In genomic region chr4:181364504-181364903, GRCh38 we compare ENCODE assay signal across 16 cellular contexts.
DNase-seq lines count a peak whose midpoint lies in the region; ATAC-seq, FAIRE-seq and TF ChIP-seq lines count a peak whose summit lies in the region.
"Had no signal": no experiment of that assay in that cellular context is flagged by ENCODE, and none has a peak within 500 bp of the region (broad histone marks: within the 10 kb centered on the region; RNA-seq: fewer than 3 reads in every experiment).

No MANE protein-coding gene starts in this region.

- no peaks in the 10 kb centered on the region for H3K9me2 ChIP-seq in MM.1S (replicated peaks; ENCODE audit: insufficient read depth, low read length)

- no peaks in the 10 kb centered on the region for H3K9me3 ChIP-seq in MM.1S (replicated peaks; ENCODE audit: insufficient read depth, low read length)
- H3K9me3 ChIP-seq: HAP-1, Peyer's patch had no signal

- no peak overlapping the region for H3K4me3 ChIP-seq in MM.1S (ENCODE audit: low read length)
- H3K4me3 ChIP-seq: HAP-1, Peyer's patch had no signal

- no peaks in the 10 kb centered on the region for H3K36me3 ChIP-seq in MM.1S (replicated peaks; ENCODE audit: insufficient read depth, low read length)
- H3K36me3 ChIP-seq: HAP-1, Peyer's patch had no signal

- no peaks in the 10 kb centered on the region for H3K79me2 ChIP-seq in MM.1S (ENCODE audit: low read length)

- no peaks in the 10 kb centered on the region for H4K20me1 ChIP-seq in MM.1S (ENCODE audit: insufficient read depth, low read length)

- H2AFZ ChIP-seq in MM.1S (ENCODE audit: low read length), result no peak overlapping the region

- no peak for FAIRE-seq in urothelium cell line (lab: Jason Lieb, UNC)
- FAIRE-seq: D721Med had no signal

- H3F3A ChIP-seq in MM.1S (ENCODE audit: insufficient read depth, low read length), result no peaks in the 10 kb centered on the region

- no peak for TF ChIP-seq CTCF in MM.1S (IDR thresholded peaks at IDR 0.05; ENCODE audit: low read length)

- no peak overlapping the region for H3K4me2 ChIP-seq in MM.1S (ENCODE audit: low read depth, low read length)

- no peaks in the 10 kb centered on the region for H3K27me3 ChIP-seq in MM.1S (replicated peaks; ENCODE audit: insufficient read depth, low read length)
- H3K27me3 ChIP-seq: Peyer's patch had no signal

- H3K4me1 ChIP-seq in MM.1S (ENCODE audit: low read length), result no peaks in the 10 kb centered on the region
- H3K4me1 ChIP-seq: Peyer's patch had no signal

- peak; percentile 29 for DNase-seq in EL
- DNase-seq in NCI-H69 (lab: John Stamatoyannopoulos, UW), result peak; percentile 60
- peak; percentile 15 for DNase-seq in dedifferentiated amniotic fluid mesenchymal stem cell (ENCODE audit: extremely low spot score)
- DNase-seq in urothelium cell line (ENCODE audit: low spot score), result peak; percentile 7
- no peak for DNase-seq in MM.1S
- DNase-seq in HK-2 (ENCODE audit: unreplicated experiment), result no peak
- DNase-seq: CD8-positive, alpha-beta memory T cell; NCI-H1105; NCI-H1694; NCI-H524; Peyer's patch; SHP77 had no signal

- no peak overlapping the region for H3K27ac ChIP-seq in MM.1S (ENCODE audit: low read length)
- H3K27ac ChIP-seq: Peyer's patch had no signal

- no peak overlapping the region for H3K9ac ChIP-seq in MM.1S (ENCODE audit: low read length)

- no peak for ATAC-seq in HG02840 (IDR thresholded peaks at IDR 0.05; ENCODE audit: low FRiP score, unreplicated experiment)
- ATAC-seq: SK-N-SH treated with all-trans-retinoic acid at 6 μM for 48 hours had no signal

Comparison
In these comparisons a context has a peak if more than half of its experiments do, and no peak if none do; other contexts are left out.
1. DNase-seq: peak in EL (single experiment), NCI-H69 (single experiment), dedifferentiated amniotic fluid mesenchymal stem cell (single experiment) and urothelium cell line (single experiment); none in MM.1S (single experiment) and HK-2 (single experiment).